28 cellular contexts compared by ENCODE assay signal in genomic region chr1:240293706-240294105, GRCh38.
DNase-seq lines count a peak whose midpoint lies in the region; ATAC-seq, FAIRE-seq and TF ChIP-seq lines count a peak whose summit lies in the region.
"Had no signal": no experiment of that assay in that cellular context is flagged by ENCODE, and none has a peak within 500 bp of the region (broad histone marks: within the 10 kb centered on the region; RNA-seq: fewer than 3 reads in every experiment).

No MANE protein-coding gene starts in this region.

- H3K4me3 ChIP-seq in adipocyte (ENCODE audit: low read length) (no peak overlapping the region), osteoblast (ENCODE audit: insufficient read depth, low read length) (no peak overlapping the region)
- H3K4me3 ChIP-seq: GM23338, MG63, SJCRH30 had no signal

- TF ChIP-seq CTCF in D721Med (IDR thresholded peaks at IDR 0.05; ENCODE audit: insufficient read depth, missing control alignments) (no peak), osteoblast (IDR thresholded peaks at IDR 0.05; ENCODE audit: extremely low read depth, low read depth, low read length) (no peak), WTC11 (IDR thresholded peaks at IDR 0.05) (no peak)

- no peak overlapping the region for H3K9ac ChIP-seq in adipocyte (ENCODE audit: low read length)

- H3K27me3 ChIP-seq in adipocyte (replicated peaks; ENCODE audit: control insufficient read depth, insufficient read depth, low read length): no peaks in the 10 kb centered on the region
- H3K27me3 ChIP-seq in osteoblast (ENCODE audit: insufficient read depth, low read length): no peaks in the 10 kb centered on the region
- H3K27me3 ChIP-seq: BE2C, MG63, SJCRH30 had no signal

- H3K4me3 Mint-ChIP-seq in WTC11: no peak overlapping the region
- H3K4me3 Mint-ChIP-seq: CD14-positive monocyte; CD8-positive, alpha-beta memory T cell; GM23338; H9 had no signal

- no peaks in the 10 kb centered on the region for H4K20me1 ChIP-seq in osteoblast (ENCODE audit: insufficient read depth, low read length)

- ATAC-seq in WTC11: no peak
- no peak for ATAC-seq in GM18868 (IDR thresholded peaks at IDR 0.05; ENCODE audit: unreplicated experiment)
- ATAC-seq in HG03565 (IDR thresholded peaks at IDR 0.05; ENCODE audit: unreplicated experiment): no peak
- ATAC-seq: PC-3, SK-N-SH treated with all-trans-retinoic acid at 6 μM for 48 hours had no signal

- no peaks in the 10 kb centered on the region for H3K9me3 Mint-ChIP-seq in WTC11
- H3K9me3 Mint-ChIP-seq: GM23338, H9 had no signal

- H3K4me2 ChIP-seq in osteoblast (ENCODE audit: insufficient read depth, low read length): peak overlapping the region; percentile 16
- H3K4me2 ChIP-seq: GM23338 had no signal

- no peaks in the 10 kb centered on the region for H3K36me3 Mint-ChIP-seq in WTC11
- H3K36me3 Mint-ChIP-seq: CD14-positive monocyte; CD8-positive, alpha-beta memory T cell had no signal

- no peaks in the 10 kb centered on the region for H3K9me3 ChIP-seq in adipocyte (ENCODE audit: control insufficient read depth, low read length)
- no peaks in the 10 kb centered on the region for H3K9me3 ChIP-seq in osteoblast (ENCODE audit: low read depth, low read length)
- H3K9me3 ChIP-seq: BE2C, MG63, SJCRH30 had no signal

- H3K36me3 ChIP-seq in adipocyte (ENCODE audit: control insufficient read depth, insufficient read depth, low read length, severe bottlenecking) (peaks cover 3% of the 10 kb centered on the region), osteoblast (ENCODE audit: insufficient read depth, low read length) (peaks cover 10% of the 10 kb centered on the region)
- H3K36me3 ChIP-seq: BE2C, SJCRH30 had no signal

- no peaks in the 10 kb centered on the region for H3K4me1 ChIP-seq in adipocyte (ENCODE audit: control insufficient read depth, insufficient read depth, low read length)
- peaks cover 12% of the 10 kb centered on the region for H3K4me1 ChIP-seq in osteoblast (ENCODE audit: insufficient read depth, low read length)
- H3K4me1 ChIP-seq: BE2C had no signal

- CTCF ChIA-PET in WTC11 (lab: Charles Lee): no interaction called here

- DNase-seq in D721Med (ENCODE audit: insufficient read length, low spot score) (no peak), G401 (ENCODE audit: low spot score) (peak; percentile 16), adipocyte (ENCODE audit: low read depth) (peak; percentile 38), osteoblast (ENCODE audit: insufficient read length, low spot score, missing footprints) (peak; percentile 8), WTC11 (ENCODE audit: low spot score) (no peak)
- DNase-seq: ACHN; BE2C; CD8-positive, alpha-beta memory T cell; DMS79 treated with DMSO at 0.1 percent for 48 hours; Karpas-422; MG63; NCI-H1436; NCI-H187; NCI-H2081 treated with DMSO at 0.1 percent for 48 hours; NCI-H2171; NCI-H226; NCI-H510A; NCI-H748 treated with DMSO at 0.1 percent for 48 hours; NK-92 treated with Interleukin-12 subunit alpha and Interleukin-12 subunit beta, amount 100 ng/mL, for 24 hours; PC-3; SJCRH30 had no signal

- H3K27ac Mint-ChIP-seq in WTC11: no peak overlapping the region
- H3K27ac Mint-ChIP-seq: CD14-positive monocyte; CD8-positive, alpha-beta memory T cell; GM23338; H9 had no signal

- FAIRE-seq in D721Med (lab: Jason Lieb, UNC): peak; percentile 85
- FAIRE-seq: GM18507 had no signal

- no peak overlapping the region for H2AFZ ChIP-seq in osteoblast (ENCODE audit: low read length)
- H2AFZ ChIP-seq: GM23338 had no signal

- no peak overlapping the region for H3K27ac ChIP-seq in osteoblast (ENCODE audit: low read depth, low read length)
- H3K27ac ChIP-seq: SJCRH30 had no signal

- H3K79me2 ChIP-seq in osteoblast (ENCODE audit: insufficient read depth, low read length): peaks cover 7% of the 10 kb centered on the region

- peaks cover 8% of the 10 kb centered on the region for H3K4me1 Mint-ChIP-seq in WTC11
- H3K4me1 Mint-ChIP-seq: CD14-positive monocyte; CD8-positive, alpha-beta memory T cell had no signal

- in situ Hi-C loops in G401 (cut with HindIII; ENCODE audit: low sequenced_read_pairs): no loop called here

- POLR2A ChIA-PET in WTC11 (lab: Charles Lee): no interaction called here

- no peaks in the 10 kb centered on the region for H3K27me3 Mint-ChIP-seq in WTC11 (ENCODE audit: low read depth)
- H3K27me3 Mint-ChIP-seq: CD8-positive, alpha-beta memory T cell had no signal

TF ChIP-seq in WTC11, 78 proteins besides CTCF, POLR2A, EP300 and RAD21 (continues in another document):
- TF ChIP-seq CREM (CRISPR knock-in tag; IDR thresholded peaks at IDR 0.05) (no peak), E2F5 (CRISPR knock-in tag; IDR thresholded peaks at IDR 0.05) (no peak), JAZF1 (CRISPR knock-in tag; IDR thresholded peaks at IDR 0.05) (no peak), ZNF532 (CRISPR knock-in tag; IDR thresholded peaks at IDR 0.05; ENCODE audit: borderline replicate concordance) (no peak), ZBTB43 (CRISPR knock-in tag; IDR thresholded peaks at IDR 0.05) (no peak), AFF4 (CRISPR knock-in tag; IDR thresholded peaks at IDR 0.05; ENCODE audit: borderline replicate concordance) (no peak)

Comparison
In these comparisons a context has a peak if more than half of its experiments do, and no peak if none do; other contexts are left out.
1. DNase-seq: peak in G401 (single experiment), adipocyte (single experiment) and osteoblast (single experiment); none in D721Med (single experiment) and WTC11 (single experiment).